8 cellular contexts compared by ENCODE assay signal in the genomic region with DNA sequence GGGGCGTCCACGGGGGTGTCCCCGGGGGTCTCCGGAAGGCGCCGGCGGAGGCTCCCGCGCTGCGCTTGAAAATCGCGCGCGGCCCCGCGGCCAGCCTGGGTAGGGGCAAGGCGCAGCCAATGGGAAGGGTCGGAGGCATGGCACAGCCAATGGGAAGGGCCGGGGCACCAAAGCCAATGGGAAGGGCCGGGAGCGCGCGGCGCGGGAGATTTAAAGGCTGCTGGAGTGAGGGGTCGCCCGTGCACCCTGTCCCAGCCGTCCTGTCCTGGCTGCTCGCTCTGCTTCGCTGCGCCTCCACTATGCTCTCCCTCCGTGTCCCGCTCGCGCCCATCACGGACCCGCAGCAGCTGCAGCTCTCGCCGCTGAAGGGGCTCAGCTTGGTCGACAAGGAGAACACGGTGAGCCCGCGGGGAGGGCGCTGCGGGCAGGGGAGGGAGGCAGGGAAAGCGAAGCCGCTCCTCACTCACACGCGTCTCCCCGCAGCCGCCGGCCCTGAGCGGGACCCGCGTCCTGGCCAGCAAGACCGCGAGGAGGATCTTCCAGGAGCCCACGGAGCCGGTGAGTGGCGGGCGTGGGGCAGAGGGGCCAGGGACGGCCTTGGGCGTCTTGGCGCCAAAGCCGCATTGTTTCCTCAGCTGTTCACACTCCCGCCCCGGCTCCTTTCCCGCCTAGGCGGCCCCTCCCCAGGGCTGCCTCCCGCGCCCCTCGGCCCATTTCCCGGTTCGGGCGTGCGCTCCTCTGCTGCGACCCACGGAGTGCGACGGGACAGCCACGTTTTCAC. TPM values are rescaled to one million over a fixed set of nuclear protein-coding genes. Genes with fewer than 3 reads are reported as not detected.
DNase-seq lines count a peak whose midpoint lies in the region; ATAC-seq, FAIRE-seq and TF ChIP-seq lines count a peak whose summit lies in the region.

A gene (plus strand): TSS at position 240 of the 781 bp plus-strand sequence. CDS start 60 bp downstream, at position 300.

- H3K36me3 ChIP-seq in SU-DHL-6 (ENCODE audit: low read length) (peaks cover 43% of the 10 kb centered on the region), trophoblast cell (ENCODE audit: control insufficient read depth in 1 of 2, insufficient read depth in 2 of 2, low read length in 2 of 2) (peaks cover 6 to 22% of the 10 kb centered on the region in 2 experiments), transverse colon (no peaks in the 10 kb centered on the region)

- no peak for TF ChIP-seq EP300 in transverse colon (IDR thresholded peaks at IDR 0.05; ENCODE audit: low read depth)

- H3K9me3 ChIP-seq in SU-DHL-6 (ENCODE audit: insufficient read depth, low read length) (no peaks in the 10 kb centered on the region), trophoblast cell (ENCODE audit: insufficient read depth, low read depth, low read length) (no peaks in the 10 kb centered on the region), transverse colon (no peaks in the 10 kb centered on the region)

- no peak within 1 kb of the TSS for H2BK12ac ChIP-seq in trophoblast cell (ENCODE audit: low read length)

- H2AFZ ChIP-seq in SU-DHL-6 (ENCODE audit: low read depth, low read length, severe bottlenecking): no peak within 1 kb of the TSS
- H2AFZ ChIP-seq in trophoblast cell (ENCODE audit: insufficient read depth, low read length, poor library complexity): peak within 1 kb of the TSS; percentile 73

- H3K4me3 Mint-ChIP-seq in activated naive CD8-positive, alpha-beta T cell treated with anti-CD3 and anti-CD28 coated beads for 36 hours: peak within 1 kb of the TSS; percentile 99

- FAIRE-seq in GM12891 (lab: Jason Lieb, UNC): peak; percentile 75

- H3K9me2 ChIP-seq in SU-DHL-6 (replicated peaks; ENCODE audit: insufficient read depth, low read length): no peaks in the 10 kb centered on the region

- DNase-seq in GM12891 (ENCODE audit: insufficient read length, low spot score) (peak; percentile 89), NCI-H1417 treated with DMSO at 0.1 percent for 48 hours (lab: John Stamatoyannopoulos, UW) (peak; percentile 75), cardiac septum (ENCODE audit: low spot score) (peak; percentile 95), trophoblast cell (peak; percentile 83 to 90), transverse colon (peak; percentile 94)
- DNase-seq in activated naive CD8-positive, alpha-beta T cell treated with anti-CD3 and anti-CD28 coated beads for 36 hours: peak; percentile 97

- peak within 1 kb of the TSS; percentile 87 for H3K9ac ChIP-seq in SU-DHL-6 (ENCODE audit: low read length)
- peak within 1 kb of the TSS; percentile 84 for H3K9ac ChIP-seq in trophoblast cell (ENCODE audit: low read length)

- no peak within 1 kb of the TSS for H3K23ac ChIP-seq in trophoblast cell (ENCODE audit: low read length)

- peak within 1 kb of the TSS; percentile 56 for H3K14ac ChIP-seq in trophoblast cell (ENCODE audit: low read length)

- intact Hi-C loops in cardiac septum (cut with DNase I): no loop called here
- intact Hi-C loops in transverse colon (cut with DNase I; ENCODE audit: low total_unique reads): loop anchor here (5.0 kb wide), 1 partner anchor 315 kb away; no protein-coding TSS in a partner anchor

- TF ChIP-seq POLR2A in GM12891 (IDR thresholded peaks at IDR 0.05; ENCODE audit: low read depth, low read length) (peak; percentile 92), transverse colon (IDR thresholded peaks at IDR 0.05) (no peak)

- peaks cover 56% of the 10 kb centered on the region for H3F3A ChIP-seq in SU-DHL-6 (ENCODE audit: insufficient read depth)

- H3K18ac ChIP-seq in trophoblast cell (ENCODE audit: low read length): peak within 1 kb of the TSS; percentile 78

- H3K4ac ChIP-seq in trophoblast cell (ENCODE audit: low read depth, low read length): peak within 1 kb of the TSS; percentile 67

- TF ChIP-seq CTCF in SU-DHL-6 (IDR thresholded peaks at IDR 0.05; ENCODE audit: insufficient read depth, low read length, poor library complexity, severe bottlenecking) (no peak), transverse colon (IDR thresholded peaks at IDR 0.05) (no peak)

- peak within 1 kb of the TSS; percentile 40 for H4K12ac ChIP-seq in trophoblast cell (ENCODE audit: low read depth, low read length)

- H4K8ac ChIP-seq in trophoblast cell (ENCODE audit: low read depth, low read length): peak within 1 kb of the TSS; percentile 80

- peak within 1 kb of the TSS; percentile 59 for H2AK5ac ChIP-seq in trophoblast cell (ENCODE audit: low read length)

- in situ Hi-C loops in transverse colon (cut with MboI; ENCODE audit: low pct_ligation_motif_present in 1 of 4, low pct_unique_long_range_greater_than_20kb in 1 of 4, low sequenced_read_pairs in 3 of 4): loop anchor here in 2 of 4 donors (10.0 to 25.0 kb wide), 2 partner anchors 312 to 540 kb away; no protein-coding TSS in a partner anchor

- peak within 1 kb of the TSS; percentile 90 for H3K27ac ChIP-seq in SU-DHL-6 (ENCODE audit: low read depth, low read length)
- H3K27ac ChIP-seq in trophoblast cell (ENCODE audit: low read depth, low read length): peak within 1 kb of the TSS; percentile 68
- peak within 1 kb of the TSS; percentile 82 to 87 (median 86) for H3K27ac ChIP-seq in transverse colon

- no peaks in the 10 kb centered on the region for H3K9me3 Mint-ChIP-seq in activated naive CD8-positive, alpha-beta T cell treated with anti-CD3 and anti-CD28 coated beads for 36 hours

- H3K79me2 ChIP-seq in SU-DHL-6 (ENCODE audit: insufficient read depth, low read length): peaks cover 70% of the 10 kb centered on the region
- H3K79me2 ChIP-seq in trophoblast cell (ENCODE audit: control insufficient read depth, insufficient read depth, low read length, poor library complexity): peaks cover 15% of the 10 kb centered on the region

- H3K4me2 ChIP-seq in SU-DHL-6 (ENCODE audit: low read depth, low read length, poor library complexity, severe bottlenecking) (peak within 1 kb of the TSS; percentile 92), trophoblast cell (ENCODE audit: low read length) (peak within 1 kb of the TSS; percentile 90)

- H3K4me3 ChIP-seq in SU-DHL-6 (ENCODE audit: insufficient read depth, low read length, poor library complexity, severe bottlenecking): peak within 1 kb of the TSS; percentile 81
- peak within 1 kb of the TSS; percentile 90 for H3K4me3 ChIP-seq in trophoblast cell (ENCODE audit: low read depth, low read length)
- H3K4me3 ChIP-seq in transverse colon: peak within 1 kb of the TSS; percentile 43 to 65 (median 59)

- peak within 1 kb of the TSS; percentile 43 for H2BK5ac ChIP-seq in trophoblast cell (ENCODE audit: low read depth, low read length, poor library complexity)

- peak within 1 kb of the TSS; percentile 99 for H3K27ac Mint-ChIP-seq in activated naive CD8-positive, alpha-beta T cell treated with anti-CD3 and anti-CD28 coated beads for 36 hours

- H3K27me3 ChIP-seq in SU-DHL-6 (ENCODE audit: low read length): no peaks in the 10 kb centered on the region
- no peaks in the 10 kb centered on the region for H3K27me3 ChIP-seq in trophoblast cell (ENCODE audit: insufficient read depth, low read length)
- H3K27me3 ChIP-seq in transverse colon: peaks cover 15% of the 10 kb centered on the region

- peaks cover 42% of the 10 kb centered on the region for H3K4me1 Mint-ChIP-seq in activated naive CD8-positive, alpha-beta T cell treated with anti-CD3 and anti-CD28 coated beads for 36 hours

- no CpG with 5 or more reads among the region's 81 CpGs for WGBS in trophoblast cell (ENCODE audit: extremely low coverage, insufficient coverage, insufficient read length)
- 1% methylated on average over 80 of the region's 81 CpGs; no CpG with 5 or more reads in 1 of the 2 donors for WGBS in transverse colon (ENCODE audit: low coverage in 1 of 2), 2 donors

- peaks cover 14% of the 10 kb centered on the region for H3K27me3 Mint-ChIP-seq in activated naive CD8-positive, alpha-beta T cell treated with anti-CD3 and anti-CD28 coated beads for 36 hours

- peak within 1 kb of the TSS; percentile 29 for H2BK120ac ChIP-seq in trophoblast cell (ENCODE audit: insufficient read depth, low read length, poor library complexity)

- H3K79me1 ChIP-seq in trophoblast cell (ENCODE audit: low read length): peaks cover 18% of the 10 kb centered on the region

- peak; percentile 68 for ATAC-seq in HG02763 (IDR thresholded peaks at IDR 0.05; ENCODE audit: unreplicated experiment)

- H4K20me1 ChIP-seq in SU-DHL-6 (ENCODE audit: low read depth, low read length): peaks cover 27% of the 10 kb centered on the region

- peaks cover 5 to 14% of the 10 kb centered on the region in 2 experiments for H3K4me1 ChIP-seq in trophoblast cell (ENCODE audit: control insufficient read depth in 1 of 2, insufficient read depth in 2 of 2, low read length in 2 of 2)
- peaks cover 23 to 63% (median 44%) of the 10 kb centered on the region in 4 donors for H3K4me1 ChIP-seq in transverse colon

- H3K36me3 Mint-ChIP-seq in activated naive CD8-positive, alpha-beta T cell treated with anti-CD3 and anti-CD28 coated beads for 36 hours: peaks cover 63% of the 10 kb centered on the region

- peak within 1 kb of the TSS; percentile 66 for H4K91ac ChIP-seq in trophoblast cell (ENCODE audit: low read depth, low read length)

TF ChIP-seq in GM12891, 5 proteins besides CTCF, POLR2A, EP300 and RAD21:
- TF ChIP-seq SPI1 (IDR thresholded peaks at IDR 0.05; ENCODE audit: low read depth, low read length): no peak
- TF ChIP-seq POU2F2 (IDR thresholded peaks at IDR 0.05; ENCODE audit: low read depth, low read length): peak; percentile 73
- TF ChIP-seq POLR2AphosphoS5 (IDR thresholded peaks at IDR 0.05; ENCODE audit: low read depth, low read length): peak; percentile 96
- TF ChIP-seq TAF1 (IDR thresholded peaks at IDR 0.05; ENCODE audit: low read depth, low read length): peak; percentile 35; the same call in 1 of the 2 replicates
TF ChIP-seq in GM12891: peak in this region for 3.

RNA-seq across cellular contexts. Expression of the gene that starts here (rescaled TPM):
- 114 TPM for polyA plus RNA-seq in GM12891 (2012; ENCODE audit: low read depth, missing spikeins)
- 100 to 1,000 TPM; 414 to 424 TPM for total RNA-seq in activated naive CD8-positive, alpha-beta T cell treated with anti-CD3 and anti-CD28 coated beads for 36 hours
- total RNA-seq in cardiac septum (0.35 TPM), transverse colon (10 to 100 TPM in 1 of 4 donors, 1 to 10 TPM in 2, not detected in 1; 4.0 to 12.9 (median 5.3) TPM)
- 208 and 228 TPM in 2 replicates for polyA plus RNA-seq in trophoblast cell (2013)

Comparison
In these comparisons a context has a peak if more than half of its experiments do, and no peak if none do; other contexts are left out.
1. Peak in every context shown above with its lines: DNase-seq, ATAC-seq, H3K4me3 ChIP-seq and H3K27ac ChIP-seq.
2. RNA of the gene that starts here (total RNA-seq): 414 to 424 TPM in activated naive CD8-positive, alpha-beta T cell treated with anti-CD3 and anti-CD28 coated beads for 36 hours; 4.0 to 12.9 TPM in transverse colon and 0.35 TPM in cardiac septum (single experiment); every median in the first group is over 10 times any median in the second.
3. Peak in DNase-seq in cardiac septum; RNA of the gene not detected or under 1 TPM.